In genomic region chr12:5660271-5660670, GRCh38 we compare ENCODE assay signal across 25 cellular contexts.
DNase-seq lines count a peak whose midpoint lies in the region; ATAC-seq and TF ChIP-seq lines count a peak whose summit lies in the region.
"Had no signal": no experiment of that assay in that cellular context is flagged by ENCODE, and none has a peak within 500 bp of the region (broad histone marks: within the 10 kb centered on the region; RNA-seq: fewer than 3 reads in every experiment).

No MANE protein-coding gene starts in this region.

- H3K36me3 ChIP-seq in left ventricle myocardium inferior (no peaks in the 10 kb centered on the region), vagina (no peaks in the 10 kb centered on the region)
- H3K36me3 ChIP-seq: BLaER1 treated with 17β-estradiol and CSF1 and Interleukin-3, amounts not matched to agents 10 nM and 100 nM had no signal

- H3K4me1 ChIP-seq in right cardiac atrium (ENCODE audit: control insufficient read depth, insufficient read depth, low read length) (no peaks in the 10 kb centered on the region), left ventricle myocardium inferior (peaks cover 15% of the 10 kb centered on the region), vagina (peaks cover 5% of the 10 kb centered on the region)
- H3K4me1 ChIP-seq: A549; BLaER1 treated with 17β-estradiol and CSF1 and Interleukin-3, amounts not matched to agents 10 nM and 100 nM had no signal

- no peaks in the 10 kb centered on the region for H3K9me3 Mint-ChIP-seq in activated T-cell treated with anti-CD3 and anti-CD28 coated beads, Interleukin-2, amount 50 U/mL, for 72 hours
- H3K9me3 Mint-ChIP-seq: CD4-positive, alpha-beta T cell; CD8-positive, alpha-beta T cell had no signal

- H3K4me3 Mint-ChIP-seq in activated T-cell treated with anti-CD3 and anti-CD28 coated beads, Interleukin-2, amount 50 U/mL, for 72 hours: no peak overlapping the region
- H3K4me3 Mint-ChIP-seq: B cell; CD4-positive, alpha-beta T cell; CD8-positive, alpha-beta T cell had no signal

- H3K4me3 ChIP-seq in right cardiac atrium (ENCODE audit: low read length) (no peak overlapping the region), left ventricle myocardium inferior (no peak overlapping the region), vagina (no peak overlapping the region)
- H3K4me3 ChIP-seq: A549; BLaER1 treated with 17β-estradiol and CSF1 and Interleukin-3, amounts not matched to agents 10 nM and 100 nM; GM12878 had no signal

- no peaks in the 10 kb centered on the region for H3K27me3 Mint-ChIP-seq in activated T-cell treated with anti-CD3 and anti-CD28 coated beads, Interleukin-2, amount 50 U/mL, for 72 hours (ENCODE audit: low read depth)
- H3K27me3 Mint-ChIP-seq: B cell; CD4-positive, alpha-beta T cell had no signal

- no peak overlapping the region for H3K27ac Mint-ChIP-seq in activated T-cell treated with anti-CD3 and anti-CD28 coated beads, Interleukin-2, amount 50 U/mL, for 72 hours
- H3K27ac Mint-ChIP-seq: B cell; CD4-positive, alpha-beta T cell; CD8-positive, alpha-beta T cell had no signal

- no peak for TF ChIP-seq CTCF in left ventricle myocardium inferior (IDR thresholded peaks at IDR 0.05; ENCODE audit: borderline replicate concordance)
- TF ChIP-seq CTCF in vagina (IDR thresholded peaks at IDR 0.05): no peak

- H3K9me3 ChIP-seq in right cardiac atrium (ENCODE audit: control insufficient read depth, low read length): no peaks in the 10 kb centered on the region
- no peaks in the 10 kb centered on the region for H3K9me3 ChIP-seq in left ventricle myocardium inferior (replicated peaks)
- no peaks in the 10 kb centered on the region for H3K9me3 ChIP-seq in vagina
- H3K9me3 ChIP-seq: A549; BLaER1 treated with 17β-estradiol and CSF1 and Interleukin-3, amounts not matched to agents 10 nM and 100 nM had no signal

- intact Hi-C loops in right cardiac atrium (cut with DNase I): no loop called here
- intact Hi-C loops in left ventricle myocardium inferior (cut with micrococcal nuclease): no loop called here
- intact Hi-C loops in vagina (cut with DNase I): no loop called here

- H3K27me3 ChIP-seq in right cardiac atrium (ENCODE audit: control insufficient read depth, insufficient read depth) (no peaks in the 10 kb centered on the region), left ventricle myocardium inferior (ENCODE audit: low read depth) (peaks cover 7% of the 10 kb centered on the region), vagina (no peaks in the 10 kb centered on the region)
- H3K27me3 ChIP-seq: BLaER1 treated with 17β-estradiol and CSF1 and Interleukin-3, amounts not matched to agents 10 nM and 100 nM had no signal

- peak; percentile 59 to 60 for ATAC-seq in right cardiac atrium
- no peak for ATAC-seq in activated T-cell treated with anti-CD3 and anti-CD28 coated beads, Interleukin-2, amount 50 U/mL, for 72 hours (replicated peaks in 1 of 2)
- ATAC-seq: A549; CD8-positive, alpha-beta T cell; GM12878 had no signal

- no peaks in the 10 kb centered on the region for H3K36me3 Mint-ChIP-seq in activated T-cell treated with anti-CD3 and anti-CD28 coated beads, Interleukin-2, amount 50 U/mL, for 72 hours (ENCODE audit: insufficient read depth in 2 of 2)
- H3K36me3 Mint-ChIP-seq: CD8-positive, alpha-beta T cell had no signal

- 77% methylated on average over 5 of the region's 5 CpGs for WGBS in right cardiac atrium

- TF ChIP-seq POLR2A in vagina (IDR thresholded peaks at IDR 0.05): no peak

- no peaks in the 10 kb centered on the region for H3K4me1 Mint-ChIP-seq in activated T-cell treated with anti-CD3 and anti-CD28 coated beads, Interleukin-2, amount 50 U/mL, for 72 hours (ENCODE audit: low read depth)
- H3K4me1 Mint-ChIP-seq: B cell had no signal

- DNase-seq in right cardiac atrium (no peak), left ventricle myocardium inferior (no peak), EH (ENCODE audit: low read depth) (peak; percentile 73), dermis blood vessel endothelial cell (peak; percentile 35), vagina (ENCODE audit: extremely low spot score in 2 of 2) (no peak), SHP77 treated with DMSO at 0.1 percent for 48 hours (lab: John Stamatoyannopoulos, UW) (no peak)
- no peak for DNase-seq in stimulated activated naive CD4-positive, alpha-beta T cell (lab: John Stamatoyannopoulos, UW)
- DNase-seq in activated T-cell treated with anti-CD3 and anti-CD28 coated beads, Interleukin-2, amount 50 U/mL, for 72 hours: no peak
- DNase-seq: AML-193; CD4-positive, alpha-beta T cell; CD8-positive, alpha-beta T cell; COR-L47; DMS 273 treated with DMSO at 0.1 percent for 48 hours; DMS153; DMS53; DMS79; DND-41; EL; GDM1 had no signal

- H3K27ac ChIP-seq in right cardiac atrium (ENCODE audit: low read length) (no peak overlapping the region), left ventricle myocardium inferior (replicated peaks) (no peak overlapping the region), vagina (peak overlapping the region; percentile 18)
- H3K27ac ChIP-seq: 22Rv1; A549; BLaER1 treated with 17β-estradiol and CSF1 and Interleukin-3, amounts not matched to agents 10 nM and 100 nM; C4-2B had no signal

Comparison
In these comparisons a context has a peak if more than half of its experiments do, and no peak if none do; other contexts are left out.
1. ATAC-seq: peak in right cardiac atrium (2 of 2); none in activated T-cell treated with anti-CD3 and anti-CD28 coated beads, Interleukin-2, amount 50 U/mL, for 72 hours (0 of 2).
2. DNase-seq: peak in EH (single experiment) and dermis blood vessel endothelial cell (single experiment); none in right cardiac atrium (0 of 3), left ventricle myocardium inferior (single experiment), vagina (0 of 2), SHP77 treated with DMSO at 0.1 percent for 48 hours (single experiment), stimulated activated naive CD4-positive, alpha-beta T cell (0 of 6) and activated T-cell treated with anti-CD3 and anti-CD28 coated beads, Interleukin-2, amount 50 U/mL, for 72 hours (0 of 2).